In the genomic region with DNA sequence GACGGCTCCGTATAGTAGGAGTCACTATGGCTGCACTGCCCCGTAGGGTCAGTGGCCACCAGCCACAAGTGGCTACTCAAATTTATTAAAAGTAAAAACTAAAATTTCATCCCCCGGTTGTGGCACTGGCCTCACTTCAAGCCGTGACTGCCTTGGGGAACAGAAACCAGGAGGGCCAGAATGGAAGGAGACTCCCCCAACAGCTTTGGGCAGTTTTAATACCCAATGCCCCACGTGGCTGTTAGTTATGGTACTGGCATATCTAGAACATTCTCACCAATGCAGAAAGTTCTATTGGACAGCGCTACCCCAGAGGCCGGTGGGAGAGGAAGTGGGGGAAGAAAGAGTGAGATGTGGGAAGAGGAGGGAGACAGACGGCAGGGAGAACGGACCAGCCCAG, we compare ENCODE assay signal across 22 cellular contexts. TPM values are rescaled to one million over a fixed set of nuclear protein-coding genes. Genes with fewer than 3 reads are reported as not detected.
DNase-seq lines count a peak whose midpoint lies in the region; ATAC-seq and TF ChIP-seq lines count a peak whose summit lies in the region.
"Had no signal": no experiment of that assay in that cellular context is flagged by ENCODE, and none has a peak within 500 bp of the region (broad histone marks: within the 10 kb centered on the region; RNA-seq: fewer than 3 reads in every experiment).

No MANE protein-coding gene starts in this region.

- CTCF ChIA-PET in WTC11 (lab: Charles Lee) = interaction anchor here (0.8 to 1.3 kb wide), 5 partner anchors 10 to 190 kb away, joined by 3 to 4 read pairs (median 3); no protein-coding TSS in a partner anchor

- no peaks in the 10 kb centered on the region for H3K36me3 ChIP-seq in CD4-positive, CD25-positive, alpha-beta regulatory T cell (ENCODE audit: control insufficient read depth, insufficient read depth, low read length)
- H3K36me3 ChIP-seq: adrenal gland, uterus had no signal

- no peaks in the 10 kb centered on the region for H3K27me3 Mint-ChIP-seq in CD4-positive, CD25-positive, alpha-beta regulatory T cell
- no peaks in the 10 kb centered on the region for H3K27me3 Mint-ChIP-seq in IgD-negative memory B cell
- H3K27me3 Mint-ChIP-seq in WTC11 (ENCODE audit: low read depth) = no peaks in the 10 kb centered on the region
- H3K27me3 Mint-ChIP-seq in osteocyte (ENCODE audit: unreplicated experiment) = no peaks in the 10 kb centered on the region
- H3K27me3 Mint-ChIP-seq: central memory CD8-positive, alpha-beta T cell; stimulated activated naive CD8-positive, alpha-beta T cell treated with anti-CD3 and anti-CD28 coated beads, Interleukin-15, Interleukin-2, amounts not matched to agents 100 ng/mL and 50 ng/mL, for 24 hours had no signal

- no peak for DNase-seq in CD4-positive, CD25-positive, alpha-beta regulatory T cell
- DNase-seq in WTC11 (ENCODE audit: low spot score) = no peak
- no peak for DNase-seq in osteocyte (ENCODE audit: extremely low spot score, unreplicated experiment)
- DNase-seq in foreskin melanocyte = no peak
- DNase-seq: activated CD8-positive, alpha-beta memory T cell treated with anti-CD3 and anti-CD28 coated beads for 24 hours; adrenal gland; COR-L47; effector CD8-positive, alpha-beta T cell; heart right ventricle; KBM-7; NCI-H1105; NCI-H526 treated with DMSO at 0.1 percent for 48 hours; nephron progenitor cell; uterus had no signal

- H3K27ac ChIP-seq in CD4-positive, CD25-positive, alpha-beta regulatory T cell (ENCODE audit: insufficient read depth, low read length, poor library complexity, severe bottlenecking) = no peak overlapping the region

- peaks cover 0 to 62% (median 20%) of the 10 kb centered on the region in 4 donors for H3K4me1 Mint-ChIP-seq in CD4-positive, CD25-positive, alpha-beta regulatory T cell
- peaks cover 13 to 32% (median 26%) of the 10 kb centered on the region in 3 donors for H3K4me1 Mint-ChIP-seq in IgD-negative memory B cell
- peaks cover 84% of the 10 kb centered on the region for H3K4me1 Mint-ChIP-seq in WTC11
- H3K4me1 Mint-ChIP-seq in osteocyte (ENCODE audit: unreplicated experiment) = peaks cover 62% of the 10 kb centered on the region

- peaks cover 22% of the 10 kb centered on the region for H3K4me1 ChIP-seq in CD4-positive, CD25-positive, alpha-beta regulatory T cell (ENCODE audit: control insufficient read depth, insufficient read depth, low read length, poor library complexity, severe bottlenecking)

- peak overlapping the region in 2 of 3 donors; percentile 7 to 49 for H3K27ac Mint-ChIP-seq in CD4-positive, CD25-positive, alpha-beta regulatory T cell
- H3K27ac Mint-ChIP-seq in IgD-negative memory B cell (peak overlapping the region in 2 of 3 donors; percentile 53 to 74), WTC11 (peak overlapping the region; percentile 88), osteocyte (ENCODE audit: unreplicated experiment) (peak overlapping the region; percentile 65)
- H3K27ac Mint-ChIP-seq: activated T-helper 1 cell treated with anti-CD3 and anti-CD28 coated beads, Interleukin-12 subunit alpha, Interleukin-12 subunit beta, Interleukin-2, Interleukin-4 antibody, amounts not matched to agents 30 ng/mL and 10 ng/mL and 1 ng/mL, durations not matched to agents 14 hours and 24 hours and 36 hours; nephron progenitor cell; stimulated activated naive CD8-positive, alpha-beta T cell treated with anti-CD3 and anti-CD28 coated beads, Interleukin-15, Interleukin-2, amounts not matched to agents 100 ng/mL and 50 ng/mL, for 24 hours had no signal

- no peaks in the 10 kb centered on the region for H3K9me3 Mint-ChIP-seq in CD4-positive, CD25-positive, alpha-beta regulatory T cell
- no peaks in the 10 kb centered on the region for H3K9me3 Mint-ChIP-seq in IgD-negative memory B cell
- H3K9me3 Mint-ChIP-seq in WTC11 = peaks cover 3% of the 10 kb centered on the region; the same call in 1 of the 2 replicates
- no peaks in the 10 kb centered on the region for H3K9me3 Mint-ChIP-seq in osteocyte (ENCODE audit: unreplicated experiment)
- H3K9me3 Mint-ChIP-seq: activated T-helper 1 cell treated with anti-CD3 and anti-CD28 coated beads, Interleukin-12 subunit alpha, Interleukin-12 subunit beta, Interleukin-2, Interleukin-4 antibody, amounts not matched to agents 30 ng/mL and 10 ng/mL and 1 ng/mL, durations not matched to agents 14 hours and 24 hours and 36 hours; central memory CD8-positive, alpha-beta T cell; nephron progenitor cell; stimulated activated naive CD8-positive, alpha-beta T cell treated with anti-CD3 and anti-CD28 coated beads, Interleukin-15, Interleukin-2, amounts not matched to agents 100 ng/mL and 50 ng/mL, for 24 hours had no signal

- no peaks in the 10 kb centered on the region for H3K9me3 ChIP-seq in CD4-positive, CD25-positive, alpha-beta regulatory T cell (ENCODE audit: control insufficient read depth in 2 of 2, low read length in 2 of 2)
- H3K9me3 ChIP-seq: adrenal gland, uterus had no signal

- H3K4me3 ChIP-seq in CD4-positive, CD25-positive, alpha-beta regulatory T cell (ENCODE audit: low read depth, low read length) = no peak overlapping the region
- H3K4me3 ChIP-seq: adrenal gland, heart right ventricle, lung, uterus had no signal

- TF ChIP-seq CTCF in WTC11 (IDR thresholded peaks at IDR 0.05) = no peak
- no peak for TF ChIP-seq CTCF in osteocyte (IDR thresholded peaks at IDR 0.05)

- POLR2A ChIA-PET in WTC11 (lab: Charles Lee) = interaction anchor here (0.6 kb wide), 1 partner anchor 66 kb away, joined by 3 read pairs; no protein-coding TSS in a partner anchor

- H3K36me3 Mint-ChIP-seq in CD4-positive, CD25-positive, alpha-beta regulatory T cell = peaks cover 4% of the 10 kb centered on the region
- H3K36me3 Mint-ChIP-seq in IgD-negative memory B cell (peaks cover 3% of the 10 kb centered on the region), WTC11 (peaks cover 5% of the 10 kb centered on the region; the same call in 1 of the 2 replicates), osteocyte (ENCODE audit: unreplicated experiment) (no peaks in the 10 kb centered on the region)

- ATAC-seq in CD4-positive, CD25-positive, alpha-beta regulatory T cell (ENCODE audit: low read depth in 2 of 2) = no peak
- ATAC-seq in WTC11 (no peak), GM18909 (IDR thresholded peaks at IDR 0.05; ENCODE audit: poor library complexity, unreplicated experiment) (no peak), GM18520 (IDR thresholded peaks at IDR 0.05; ENCODE audit: unreplicated experiment) (no peak), GM19035 (IDR thresholded peaks at IDR 0.05; ENCODE audit: unreplicated experiment) (no peak)
- ATAC-seq: heart right ventricle had no signal

- peak overlapping the region in 2 of 4 donors; percentile 60 to 65 for H3K4me3 Mint-ChIP-seq in CD4-positive, CD25-positive, alpha-beta regulatory T cell
- H3K4me3 Mint-ChIP-seq in IgD-negative memory B cell (peak overlapping the region in 3 of 4 donors; percentile 13 to 57 (median 45)), WTC11 (peak overlapping the region; percentile 46; the same call in 1 of the 2 replicates), osteocyte (ENCODE audit: unreplicated experiment) (no peak overlapping the region)
- H3K4me3 Mint-ChIP-seq: activated T-helper 1 cell treated with anti-CD3 and anti-CD28 coated beads, Interleukin-12 subunit alpha, Interleukin-12 subunit beta, Interleukin-2, Interleukin-4 antibody, amounts not matched to agents 30 ng/mL and 10 ng/mL and 1 ng/mL, durations not matched to agents 14 hours and 24 hours and 36 hours; central memory CD8-positive, alpha-beta T cell; nephron progenitor cell; stimulated activated naive CD8-positive, alpha-beta T cell treated with anti-CD3 and anti-CD28 coated beads, Interleukin-15, Interleukin-2, amounts not matched to agents 100 ng/mL and 50 ng/mL, for 24 hours had no signal

- no peaks in the 10 kb centered on the region for H3K27me3 ChIP-seq in CD4-positive, CD25-positive, alpha-beta regulatory T cell (ENCODE audit: control insufficient read depth, insufficient read depth, low read length)
- H3K27me3 ChIP-seq: adrenal gland, heart right ventricle, uterus had no signal

TF ChIP-seq in WTC11, 78 proteins besides CTCF, POLR2A, EP300 and RAD21:
- TF ChIP-seq EMX1 (CRISPR knock-in tag; IDR thresholded peaks at IDR 0.05) = no peak
- no peak for TF ChIP-seq ZNF281 (CRISPR knock-in tag; IDR thresholded peaks at IDR 0.05)
TF ChIP-seq in WTC11: peak in this region for 0.

RNA-seq across cellular contexts. Expression of gene NCOR2, which starts 6.2 kb away (rescaled TPM):
- total RNA-seq in CD4-positive, CD25-positive, alpha-beta regulatory T cell = 134 TPM
- 1 to 10 TPM; 2.0 to 4.1 (median 2.4) TPM for polyA plus RNA-seq in CD4-positive, CD25-positive, alpha-beta regulatory T cell
- 9.9 TPM for polyA plus RNA-seq in IgD-negative memory B cell
- 283 to 326 TPM (median 304 TPM) in 3 replicates for total RNA-seq in WTC11 (2021)
- total RNA-seq in osteocyte = 362 and 381 TPM in 2 replicates

Comparison
In these comparisons a context has a peak if more than half of its experiments do, and no peak if none do; other contexts are left out.
1. H3K27ac Mint-ChIP-seq: peak in every context shown above with its lines; median percentile 88 in WTC11; 65 in osteocyte; 64 in IgD-negative memory B cell; 28 in CD4-positive, CD25-positive, alpha-beta regulatory T cell.